ENCODE assay signal across 12 cellular contexts in the genomic region with DNA sequence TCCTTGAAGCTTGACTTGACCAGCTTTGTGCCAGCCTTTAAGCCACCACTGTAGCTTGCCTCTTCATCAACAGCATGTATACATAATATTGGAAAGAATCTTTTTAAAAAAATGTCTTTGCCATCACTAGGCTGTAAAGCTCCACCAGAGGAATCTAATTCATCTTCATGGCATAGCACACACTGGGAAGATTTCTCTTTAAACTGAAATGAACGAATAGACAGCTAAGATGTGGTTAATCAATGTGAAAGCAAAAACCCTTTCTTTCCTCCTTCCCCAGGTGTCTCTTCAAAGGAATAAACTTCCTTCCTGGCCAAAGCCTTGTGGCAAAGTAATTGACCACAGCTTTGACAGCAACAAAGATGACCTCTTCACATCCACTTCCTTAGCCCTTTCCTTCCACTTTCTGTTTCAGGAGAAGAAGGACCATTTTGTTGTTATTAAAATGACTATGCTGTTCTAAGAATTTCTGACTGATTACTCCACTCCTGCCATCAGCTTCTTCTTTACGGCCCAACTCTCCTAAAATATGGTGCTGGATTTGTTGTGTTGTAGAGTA.
DNase-seq lines count a peak whose midpoint lies in the region; ATAC-seq, FAIRE-seq and TF ChIP-seq lines count a peak whose summit lies in the region.
"Had no signal": no experiment of that assay in that cellular context is flagged by ENCODE, and none has a peak within 500 bp of the region (broad histone marks: within the 10 kb centered on the region; RNA-seq: fewer than 3 reads in every experiment).

No MANE protein-coding gene starts in this region.

- no peak overlapping the region for H3K4me3 ChIP-seq in astrocyte (ENCODE audit: insufficient read depth, low read depth, low read length)
- H3K4me3 ChIP-seq: thoracic aorta had no signal

- H3K27me3 ChIP-seq in astrocyte (ENCODE audit: insufficient read depth, low read length): no peaks in the 10 kb centered on the region

- no peaks in the 10 kb centered on the region for H3K36me3 Mint-ChIP-seq in astrocyte (ENCODE audit: low read depth, unreplicated experiment)

- H3K9me3 Mint-ChIP-seq in astrocyte (ENCODE audit: unreplicated experiment): no peaks in the 10 kb centered on the region

- H3K4me3 Mint-ChIP-seq in astrocyte (ENCODE audit: unreplicated experiment): no peak overlapping the region

- FAIRE-seq in astrocyte (lab: Jason Lieb, UNC): peak; percentile 37

- no peak overlapping the region for H3K27ac Mint-ChIP-seq in astrocyte (ENCODE audit: unreplicated experiment)
- H3K27ac Mint-ChIP-seq: progenitor cell of endocrine pancreas had no signal

- H3K4me2 ChIP-seq in astrocyte (ENCODE audit: low read length): peak overlapping the region; percentile 54

- no peaks in the 10 kb centered on the region for H4K20me1 ChIP-seq in astrocyte (ENCODE audit: insufficient read depth, low read length)

- H3K27me3 Mint-ChIP-seq in astrocyte (ENCODE audit: low read depth, unreplicated experiment): no peaks in the 10 kb centered on the region
- H3K27me3 Mint-ChIP-seq: progenitor cell of endocrine pancreas had no signal

- H2AFZ ChIP-seq in astrocyte (ENCODE audit: low read depth, low read length): no peak overlapping the region

- H3K27ac ChIP-seq in astrocyte (ENCODE audit: low read depth, low read length): no peak overlapping the region
- H3K27ac ChIP-seq: thoracic aorta had no signal

- DNase-seq in GDM1 (lab: John Stamatoyannopoulos, UW) (peak; percentile 15), astrocyte (ENCODE audit: low read depth) (peak; percentile 46), RPMI8226 (no peak), HPDE6-E6E7 (ENCODE audit: extremely low spot score) (no peak), NCI-H1436 (lab: John Stamatoyannopoulos, UW) (no peak)
- DNase-seq in stimulated activated CD4-positive, alpha-beta T cell treated with anti-CD3 and anti-CD28 coated beads, Interleukin-2, amount 100 ng/mL, for 48 hours: no peak
- DNase-seq: activated CD4-positive, alpha-beta T cell treated with anti-CD3 and anti-CD28 coated beads, Interleukin-2, amount 50 U/mL, for 48 hours; NCI-H1694 treated with DMSO at 0.1 percent for 48 hours had no signal

- ATAC-seq in GM19438 (IDR thresholded peaks at IDR 0.05; ENCODE audit: low read depth, unreplicated experiment): peak; percentile 79
- ATAC-seq in HG03196 (IDR thresholded peaks at IDR 0.05; ENCODE audit: unreplicated experiment): peak; percentile 63

- H3K79me2 ChIP-seq in astrocyte (ENCODE audit: insufficient read depth, low read length): no peaks in the 10 kb centered on the region

- H3K9ac ChIP-seq in astrocyte (ENCODE audit: low read length): no peak overlapping the region

- H3K4me1 Mint-ChIP-seq in astrocyte (ENCODE audit: low read depth, unreplicated experiment): peaks cover 9% of the 10 kb centered on the region

- no peaks in the 10 kb centered on the region for H3K36me3 ChIP-seq in astrocyte (ENCODE audit: insufficient read depth, low read length)
- H3K36me3 ChIP-seq: thoracic aorta had no signal

- peaks cover 7% of the 10 kb centered on the region for H3K4me1 ChIP-seq in astrocyte (ENCODE audit: insufficient read depth, low read length)

- no peak for TF ChIP-seq CTCF in astrocyte (IDR thresholded peaks at IDR 0.05; ENCODE audit: insufficient read depth, low read depth, low read length)

- no peaks in the 10 kb centered on the region for H3K9me3 ChIP-seq in astrocyte (ENCODE audit: insufficient read depth, low read depth, low read length)
- H3K9me3 ChIP-seq: thoracic aorta had no signal

Comparison
In these comparisons a context has a peak if more than half of its experiments do, and no peak if none do; other contexts are left out.
1. DNase-seq: peak in GDM1 (single experiment) and astrocyte (single experiment); none in stimulated activated CD4-positive, alpha-beta T cell treated with anti-CD3 and anti-CD28 coated beads, Interleukin-2, amount 100 ng/mL, for 48 hours (0 of 2), RPMI8226 (single experiment), HPDE6-E6E7 (single experiment) and NCI-H1436 (single experiment).